ENCODE assay signal across 21 cellular contexts in the genomic region with DNA sequence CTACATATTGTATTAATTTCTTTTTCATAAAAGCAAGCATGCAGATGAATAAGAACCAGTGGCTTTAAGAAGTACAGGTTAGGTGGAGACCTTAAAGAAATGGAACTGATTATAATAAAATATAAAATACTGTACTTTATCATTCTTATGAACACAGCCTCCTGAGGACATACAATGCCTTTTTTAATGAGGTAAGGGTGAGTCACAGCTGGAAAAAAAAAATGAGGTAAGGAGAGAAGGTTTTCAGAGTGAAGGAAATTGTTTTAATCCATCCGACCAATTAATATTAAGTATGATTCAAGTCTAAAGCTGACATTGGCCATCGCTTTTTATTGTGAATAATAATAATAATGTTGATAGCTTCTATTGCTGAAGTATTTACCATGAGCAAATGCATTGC.
A peak's percentile ranks its signal among the peaks of the same experiment; 100 is the strongest.
DNase-seq lines count a peak whose midpoint lies in the region; ATAC-seq, FAIRE-seq and TF ChIP-seq lines count a peak whose summit lies in the region.
"Had no signal": no experiment of that assay in that cellular context is flagged by ENCODE, and none has a peak within 500 bp of the region (broad histone marks: within the 10 kb centered on the region; RNA-seq: fewer than 3 reads in every experiment).

No MANE protein-coding gene starts in this region.

- no peak overlapping the region for H3K27ac ChIP-seq in OCI-LY1 (ENCODE audit: low read depth, low read length, poor library complexity, severe bottlenecking)
- no peak overlapping the region for H3K27ac ChIP-seq in RWPE2 (ENCODE audit: poor library complexity, severe bottlenecking)
- H3K27ac ChIP-seq in foreskin keratinocyte: no peak overlapping the region

- H3K79me2 ChIP-seq in OCI-LY1 (ENCODE audit: insufficient read depth, low read length): no peaks in the 10 kb centered on the region

- DNase-seq in HT1080 (ENCODE audit: low read depth) (peak; percentile 56), RWPE2 (ENCODE audit: low spot score) (no peak), foreskin keratinocyte (peak in 1 of 2 donors; percentile 37), NCI-H2227 treated with DMSO at 0.1 percent for 48 hours (lab: John Stamatoyannopoulos, UW) (no peak), GM19239 (ENCODE audit: insufficient read length, low spot score) (no peak)
- DNase-seq: ACHN; BE2C; C1 segment of cervical spinal cord; CD4-positive, CD25-positive, alpha-beta regulatory T cell; CD8-positive, alpha-beta memory T cell; COR-L47; DMS 273 treated with DMSO at 0.1 percent for 48 hours; DMS53; DND-41; H9 had no signal

- 0 out of 2 replicates have a peak overlapping the region, but pooled peaks have one; percentile 25 for H3K4me2 ChIP-seq in OCI-LY1 (ENCODE audit: low read length)

- H3K4me3 ChIP-seq in OCI-LY1 (ENCODE audit: low read depth, low read length, poor library complexity, severe bottlenecking) (no peak overlapping the region), RWPE2 (ENCODE audit: severe bottlenecking) (no peak overlapping the region)

- no peaks in the 10 kb centered on the region for H4K20me1 ChIP-seq in OCI-LY1 (ENCODE audit: insufficient read depth, low read length)

- FAIRE-seq in GM19239 (lab: Jason Lieb, UNC): no peak
- FAIRE-seq: A204.1, G401.6, GM12892, GM18507 had no signal

- TF ChIP-seq CTCF in OCI-LY1 (IDR thresholded peaks at IDR 0.05; ENCODE audit: low read length) (no peak), RWPE2 (IDR thresholded peaks at IDR 0.05; ENCODE audit: poor library complexity, severe bottlenecking) (no peak), foreskin keratinocyte (conservative IDR thresholded peaks at IDR 0.05) (no peak)

- H3K4me1 ChIP-seq in OCI-LY1 (ENCODE audit: insufficient read depth, low read length, severe bottlenecking) (peaks cover 51% of the 10 kb centered on the region), RWPE2 (ENCODE audit: insufficient read depth, poor library complexity, severe bottlenecking) (peaks cover 12% of the 10 kb centered on the region), foreskin keratinocyte (no peaks in the 10 kb centered on the region)

- H3K9ac ChIP-seq in OCI-LY1 (ENCODE audit: low read length): no peak overlapping the region

- no peaks in the 10 kb centered on the region for H3K36me3 ChIP-seq in OCI-LY1 (ENCODE audit: insufficient read depth, low read length)
- H3K36me3 ChIP-seq in RWPE2 (ENCODE audit: low read depth): no peaks in the 10 kb centered on the region
- H3K36me3 ChIP-seq: BE2C had no signal

- no peaks in the 10 kb centered on the region for H3K9me3 ChIP-seq in OCI-LY1 (ENCODE audit: low read length)
- no peaks in the 10 kb centered on the region for H3K9me3 ChIP-seq in RWPE2 (ENCODE audit: severe bottlenecking)
- H3K9me3 ChIP-seq: BE2C had no signal

- no peaks in the 10 kb centered on the region for H3K27me3 ChIP-seq in OCI-LY1 (ENCODE audit: insufficient read depth, low read length)
- H3K27me3 ChIP-seq in RWPE2 (ENCODE audit: insufficient read depth, poor library complexity, severe bottlenecking): no peaks in the 10 kb centered on the region
- no peaks in the 10 kb centered on the region for H3K27me3 ChIP-seq in foreskin keratinocyte
- H3K27me3 ChIP-seq: BE2C had no signal

- H2AFZ ChIP-seq in OCI-LY1 (ENCODE audit: low read length): no peak overlapping the region

- H3K9me2 ChIP-seq in OCI-LY1 (ENCODE audit: low read depth, low read length): no peaks in the 10 kb centered on the region

- H3F3A ChIP-seq in OCI-LY1 (ENCODE audit: insufficient read depth, low read length): peaks cover 4% of the 10 kb centered on the region; the same call in 1 of the 2 replicates

- ATAC-seq in RWPE2 (ENCODE audit: low read depth) (peak; percentile 57), foreskin keratinocyte (peak; percentile 69), HG03280 (IDR thresholded peaks at IDR 0.05; ENCODE audit: unreplicated experiment) (no peak)
